7 cellular contexts compared by ENCODE assay signal in the genomic region with DNA sequence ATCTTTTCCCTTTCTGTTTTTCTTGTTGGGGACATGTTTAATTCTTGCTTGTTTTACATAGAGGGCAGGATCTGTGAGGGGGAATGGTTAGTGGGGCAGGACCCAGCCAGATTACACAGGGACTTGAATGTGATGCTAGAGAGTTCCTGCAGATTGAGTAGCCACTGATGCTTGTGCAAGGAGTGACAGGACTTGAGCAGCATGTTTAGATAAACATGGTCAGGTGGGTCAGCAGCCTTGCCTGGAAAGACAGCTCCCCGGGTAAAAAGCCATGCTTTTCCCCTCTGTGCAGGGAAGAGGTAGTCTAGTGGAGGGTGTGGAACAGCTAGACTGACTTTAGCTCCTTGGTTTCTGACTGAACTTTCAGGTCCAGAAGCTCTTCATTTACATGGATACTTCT.
"Had no signal": no experiment of that assay in that cellular context is flagged by ENCODE, and none has a peak within 500 bp of the region (broad histone marks: within the 10 kb centered on the region; RNA-seq: fewer than 3 reads in every experiment).

No MANE protein-coding gene starts in this region.

- H3K27me3 Mint-ChIP-seq: IgD-negative memory B cell had no signal

- H3K4me3 Mint-ChIP-seq: IgD-negative memory B cell had no signal

- H3K4me1 ChIP-seq: HAP-1 had no signal

- H3K9ac ChIP-seq: GM23248 had no signal

- H3K4me3 ChIP-seq: GM23248, HAP-1 had no signal

- H3K9me3 Mint-ChIP-seq: IgD-negative memory B cell had no signal

- H3K36me3 ChIP-seq: HAP-1 had no signal

- H3K9me3 ChIP-seq: HAP-1 had no signal

- DNase-seq: GM23248, GOT3, H7, KBM-7 had no signal

- H3K27ac Mint-ChIP-seq: IgD-negative memory B cell had no signal

- H2AFZ ChIP-seq: GM23248 had no signal

- ATAC-seq: HCT116 had no signal

- H3K27ac ChIP-seq: GM23248 had no signal
